ENCODE assay signal across 15 cellular contexts in genomic region chr7:4025211-4025610, GRCh38.
A peak's percentile ranks its signal among the peaks of the same experiment; 100 is the strongest.
DNase-seq lines count a peak whose midpoint lies in the region; ATAC-seq, FAIRE-seq and TF ChIP-seq lines count a peak whose summit lies in the region.
"Had no signal": no experiment of that assay in that cellular context is flagged by ENCODE, and none has a peak within 500 bp of the region (broad histone marks: within the 10 kb centered on the region; RNA-seq: fewer than 3 reads in every experiment).

No MANE protein-coding gene starts in this region.

- no peaks in the 10 kb centered on the region for H3K36me3 ChIP-seq in endodermal cell (ENCODE audit: control insufficient read depth, insufficient read depth, low read length)
- H3K36me3 ChIP-seq in tibial artery: peaks cover 6 to 20% (median 12%) of the 10 kb centered on the region in 3 donors
- H3K36me3 ChIP-seq: BLaER1 treated with 17β-estradiol and CSF1 and Interleukin-3, amounts not matched to agents 10 nM and 100 nM; HAP-1 had no signal

- intact Hi-C loops in tibial artery (cut with DNase I; ENCODE audit: low total_unique reads): no loop called here

- H3K4me3 Mint-ChIP-seq in endodermal cell: no peak overlapping the region
- no peak overlapping the region for H3K4me3 Mint-ChIP-seq in neural crest cell
- H3K4me3 Mint-ChIP-seq: CD4-positive, CD25-positive, alpha-beta regulatory T cell had no signal

- peak; percentile 40 for FAIRE-seq in HTR-8/SVneo (lab: Jason Lieb, UNC)
- FAIRE-seq: GM19239, H1 had no signal

- peak overlapping the region; percentile 14 for H3K27ac ChIP-seq in endodermal cell (ENCODE audit: low read depth, low read length)
- H3K27ac ChIP-seq in tibial artery: peak overlapping the region; percentile 74 to 83
- H3K27ac ChIP-seq: BLaER1 treated with 17β-estradiol and CSF1 and Interleukin-3, amounts not matched to agents 10 nM and 100 nM had no signal

- H3K36me3 Mint-ChIP-seq in endodermal cell (ENCODE audit: low read depth): peaks cover 12% of the 10 kb centered on the region
- peaks cover 14% of the 10 kb centered on the region for H3K36me3 Mint-ChIP-seq in neural crest cell (ENCODE audit: low read depth)
- H3K36me3 Mint-ChIP-seq: CD4-positive, CD25-positive, alpha-beta regulatory T cell had no signal

- no peaks in the 10 kb centered on the region for H3K4me1 Mint-ChIP-seq in endodermal cell
- H3K4me1 Mint-ChIP-seq in neural crest cell: peaks cover 20% of the 10 kb centered on the region
- H3K4me1 Mint-ChIP-seq: CD4-positive, CD25-positive, alpha-beta regulatory T cell had no signal

- H3K4me3 ChIP-seq in endodermal cell (ENCODE audit: low read length) (no peak overlapping the region), tibial artery (no peak overlapping the region)
- H3K4me3 ChIP-seq: BLaER1 treated with 17β-estradiol and CSF1 and Interleukin-3, amounts not matched to agents 10 nM and 100 nM; HAP-1 had no signal

- H3K9me3 ChIP-seq in endodermal cell (ENCODE audit: control insufficient read depth, low read length) (no peaks in the 10 kb centered on the region), tibial artery (no peaks in the 10 kb centered on the region)
- H3K9me3 ChIP-seq: HAP-1 had no signal

- TF ChIP-seq CTCF in endodermal cell (conservative IDR thresholded peaks at IDR 0.05) (no peak), neural crest cell (conservative IDR thresholded peaks at IDR 0.05) (no peak), tibial artery (IDR thresholded peaks at IDR 0.05) (no peak)

- H3K27me3 ChIP-seq in endodermal cell (ENCODE audit: control insufficient read depth, insufficient read depth, low read length, poor library complexity, severe bottlenecking) (no peaks in the 10 kb centered on the region), tibial artery (no peaks in the 10 kb centered on the region)
- H3K27me3 ChIP-seq: BLaER1 treated with 17β-estradiol and CSF1 and Interleukin-3, amounts not matched to agents 10 nM and 100 nM had no signal

- no peak for ATAC-seq in HG03354 (IDR thresholded peaks at IDR 0.05; ENCODE audit: poor library complexity, severe bottlenecking, unreplicated experiment)

- no peak overlapping the region for H3K9ac ChIP-seq in endodermal cell (ENCODE audit: extremely low read depth, low read length, poor library complexity, severe bottlenecking)
- H3K9ac ChIP-seq: BLaER1 treated with 17β-estradiol and CSF1 and Interleukin-3, amounts not matched to agents 10 nM and 100 nM had no signal

- WGBS in endodermal cell (ENCODE audit: insufficient coverage in 1 of 2, insufficient read length in 1 of 2), 2 experiments: 94 to 95% methylated on average over 5 to 12 of the region's 12 CpGs

- no peak for DNase-seq in HTR-8/SVneo (ENCODE audit: insufficient read length, low spot score)
- no peak for DNase-seq in endodermal cell
- no peak for DNase-seq in neural crest cell (ENCODE audit: low read depth, low spot score)
- no peak for DNase-seq in tibial artery
- DNase-seq in NCI-H2196 treated with DMSO at 0.1 percent for 48 hours (lab: John Stamatoyannopoulos, UW; ENCODE audit: unreplicated experiment): no peak
- DNase-seq in ureter (ENCODE audit: low spot score): no peak
- DNase-seq: ACHN; CD4-positive, CD25-positive, alpha-beta regulatory T cell; DMS53; GF-D8 had no signal

- H3K27ac Mint-ChIP-seq in endodermal cell (no peak overlapping the region), neural crest cell (ENCODE audit: unreplicated experiment) (peak overlapping the region; percentile 57)
- H3K27ac Mint-ChIP-seq: CD4-positive, CD25-positive, alpha-beta regulatory T cell had no signal

- H3K27me3 Mint-ChIP-seq in endodermal cell (ENCODE audit: insufficient read depth): no peaks in the 10 kb centered on the region
- H3K27me3 Mint-ChIP-seq in neural crest cell (ENCODE audit: low read depth): no peaks in the 10 kb centered on the region
- H3K27me3 Mint-ChIP-seq: CD4-positive, CD25-positive, alpha-beta regulatory T cell had no signal

- H3K9me3 Mint-ChIP-seq in endodermal cell: peaks cover 10% of the 10 kb centered on the region
- peaks cover 3% of the 10 kb centered on the region for H3K9me3 Mint-ChIP-seq in neural crest cell

- H3K4me1 ChIP-seq in endodermal cell (ENCODE audit: control insufficient read depth, insufficient read depth, low read length): no peaks in the 10 kb centered on the region
- peaks cover 0 to 25% (median 4%) of the 10 kb centered on the region in 4 donors for H3K4me1 ChIP-seq in tibial artery
- H3K4me1 ChIP-seq: BLaER1 treated with 17β-estradiol and CSF1 and Interleukin-3, amounts not matched to agents 10 nM and 100 nM; HAP-1 had no signal
